In genomic region chr2:28136557-28136956, GRCh38 we compare ENCODE assay signal across 19 cellular contexts.
DNase-seq lines count a peak whose midpoint lies in the region; ATAC-seq, FAIRE-seq and TF ChIP-seq lines count a peak whose summit lies in the region.
"Had no signal": no experiment of that assay in that cellular context is flagged by ENCODE, and none has a peak within 500 bp of the region (broad histone marks: within the 10 kb centered on the region; RNA-seq: fewer than 3 reads in every experiment).

No MANE protein-coding gene starts in this region.

- H3K4me1 ChIP-seq in A549 (peaks cover 34% of the 10 kb centered on the region), hepatocyte (ENCODE audit: insufficient read depth) (peaks cover 11% of the 10 kb centered on the region), smooth muscle cell (ENCODE audit: low read depth) (peaks cover 9% of the 10 kb centered on the region)

- H3K4me3 Mint-ChIP-seq in T-helper 17 cell: no peak overlapping the region
- H3K4me3 Mint-ChIP-seq: CD8-positive, alpha-beta T cell; nephron progenitor cell; stimulated activated naive CD8-positive, alpha-beta T cell treated with anti-CD3 and anti-CD28 coated beads, Interleukin-15, Interleukin-2, amounts not matched to agents 100 ng/mL and 50 ng/mL, for 24 hours had no signal

- H3K4me1 Mint-ChIP-seq in T-helper 17 cell: peaks cover 34% of the 10 kb centered on the region

- DNase-seq in A549 (ENCODE audit: low read depth in 1 of 2, low spot score in 1 of 2) (no peak), T-helper 17 cell (no peak), hepatocyte (ENCODE audit: low spot score) (no peak), smooth muscle cell (lab: John Stamatoyannopoulos, UW; ENCODE audit: unreplicated experiment) (no peak), T-helper 2 cell (no peak), D721Med (ENCODE audit: insufficient read length, low spot score) (no peak)
- DNase-seq: activated CD4-positive, alpha-beta T cell treated with anti-CD3 and anti-CD28 coated beads, Interleukin-2, amount 50 U/mL, for 1 hour; activated CD8-positive, alpha-beta memory T cell treated with anti-CD3 and anti-CD28 coated beads, Interleukin-2, amount 50 U/mL, for 48 hours; activated gamma-delta T cell; CD8-positive, alpha-beta T cell; GF-D8; NCI-H1436; NCI-H510A treated with DMSO at 0.1 percent for 48 hours; nephron progenitor cell; stimulated activated CD4-positive, alpha-beta T cell treated with anti-CD3 and anti-CD28 coated beads, Interleukin-2, amount 100 ng/mL, for 48 hours had no signal

- no peaks in the 10 kb centered on the region for H3K36me3 ChIP-seq in hepatocyte (replicated peaks; ENCODE audit: insufficient read depth, low read depth)
- H3K36me3 ChIP-seq in smooth muscle cell (ENCODE audit: low read depth): no peaks in the 10 kb centered on the region
- H3K36me3 ChIP-seq: cardiac muscle cell had no signal

- no peaks in the 10 kb centered on the region for H3K27me3 Mint-ChIP-seq in T-helper 17 cell
- H3K27me3 Mint-ChIP-seq: stimulated activated naive CD8-positive, alpha-beta T cell treated with anti-CD3 and anti-CD28 coated beads, Interleukin-15, Interleukin-2, amounts not matched to agents 100 ng/mL and 50 ng/mL, for 24 hours had no signal

- peaks cover 5% of the 10 kb centered on the region for H3F3A ChIP-seq in smooth muscle cell (ENCODE audit: low read depth)

- H3K27me3 ChIP-seq in hepatocyte (no peaks in the 10 kb centered on the region), smooth muscle cell (ENCODE audit: low read depth) (no peaks in the 10 kb centered on the region)
- H3K27me3 ChIP-seq: cardiac muscle cell had no signal

- 88% methylated on average over 6 of the region's 6 CpGs for WGBS in A549 (ENCODE audit: missing lambda C conversion rate)
- WGBS in hepatocyte (ENCODE audit: low lambda C conversion rate, missing lambda C conversion rate): 71% methylated on average over 6 of the region's 6 CpGs
- whole genome bisulfite sequencing in smooth muscle cell (ENCODE audit: low lambda C conversion rate): 93% methylated on average over 6 of the region's 6 CpGs

- TF ChIP-seq POLR2A in A549 (IDR thresholded peaks at IDR 0.05; ENCODE audit: low read length): no peak

- TF ChIP-seq RAD21 in A549 (conservative IDR thresholded peaks at IDR 0.05 in 1 of 2, IDR thresholded peaks at IDR 0.05 in 1 of 2): no peak

- FAIRE-seq in A549 (lab: Jason Lieb, UNC) (no peak), D721Med (lab: Jason Lieb, UNC) (no peak)

- H4K20me1 ChIP-seq in hepatocyte (ENCODE audit: insufficient read depth, poor library complexity, severe bottlenecking) (no peaks in the 10 kb centered on the region), smooth muscle cell (ENCODE audit: low read depth) (no peaks in the 10 kb centered on the region)

- H3K9ac ChIP-seq in smooth muscle cell (ENCODE audit: low read depth): no peak overlapping the region

- H2AFZ ChIP-seq in hepatocyte (no peak overlapping the region), smooth muscle cell (ENCODE audit: low read depth) (no peak overlapping the region)

- H3K79me2 ChIP-seq in hepatocyte (no peaks in the 10 kb centered on the region), smooth muscle cell (ENCODE audit: low read depth) (no peaks in the 10 kb centered on the region)

- no peaks in the 10 kb centered on the region for H3K9me2 ChIP-seq in hepatocyte (replicated peaks; ENCODE audit: insufficient read depth)

- CTCF ChIA-PET in A549 (lab: Yijun Ruan, JAX): interaction anchor here (0.9 kb wide), 1 partner anchor 182 kb away, joined by 3 read pairs; no protein-coding TSS in a partner anchor

- TF ChIP-seq CTCF in A549 (IDR thresholded peaks at IDR 0.05) (no peak), hepatocyte (IDR thresholded peaks at IDR 0.05; ENCODE audit: poor library complexity) (no peak), smooth muscle cell (IDR thresholded peaks at IDR 0.05; ENCODE audit: borderline replicate concordance, insufficient read depth, poor library complexity, severe bottlenecking) (no peak), D721Med (IDR thresholded peaks at IDR 0.05; ENCODE audit: insufficient read depth, missing control alignments) (no peak)

- H3K4me2 ChIP-seq in A549 (peak overlapping the region; percentile 25; the same call in 2 of the 3 replicates), hepatocyte (no peak overlapping the region), smooth muscle cell (peak overlapping the region; percentile 48)

- H3K27ac ChIP-seq in A549 (peak overlapping the region in 1 of 2 experiments; percentile 63; a peak in 4 of 6 replicates), hepatocyte (peak overlapping the region; percentile 43), smooth muscle cell (ENCODE audit: low read depth) (peak overlapping the region; percentile 71)
- H3K27ac ChIP-seq: cardiac muscle cell had no signal

- TF ChIP-seq EP300 in A549 (IDR thresholded peaks at IDR 0.05): no peak

- POLR2A ChIA-PET in A549 (lab: Yijun Ruan, JAX): no interaction called here

- ATAC-seq in A549 (no peak), T-helper 17 cell (no peak), GM18858 (IDR thresholded peaks at IDR 0.05; ENCODE audit: unreplicated experiment) (no peak), GM21619 (IDR thresholded peaks at IDR 0.05; ENCODE audit: unreplicated experiment) (no peak)
- ATAC-seq: CD8-positive, alpha-beta T cell had no signal

- peaks cover 6% of the 10 kb centered on the region for H3K36me3 Mint-ChIP-seq in T-helper 17 cell (ENCODE audit: low read depth)

- H3K27ac Mint-ChIP-seq in T-helper 17 cell: peak overlapping the region; percentile 90
- H3K27ac Mint-ChIP-seq: nephron progenitor cell had no signal

- H3K4me3 ChIP-seq in A549: no peak overlapping the region
- H3K4me3 ChIP-seq in hepatocyte: no peak overlapping the region
- H3K4me3 ChIP-seq in smooth muscle cell: no peak overlapping the region
- H3K4me3 ChIP-seq: cardiac muscle cell had no signal

- H3K9me3 ChIP-seq in A549 (no peaks in the 10 kb centered on the region), T-helper 17 cell (ENCODE audit: control insufficient read depth, low read length, poor library complexity, severe bottlenecking) (no peaks in the 10 kb centered on the region), hepatocyte (ENCODE audit: low read depth) (no peaks in the 10 kb centered on the region), smooth muscle cell (replicated peaks; ENCODE audit: low read depth) (no peaks in the 10 kb centered on the region)

TF ChIP-seq in A549, 52 proteins besides CTCF, POLR2A, EP300 and RAD21:
- TF ChIP-seq CHD2 (IDR thresholded peaks at IDR 0.05; ENCODE audit: low read length, partially characterized antibody): no peak
